ENCODE assay signal across 25 cellular contexts in the genomic region with DNA sequence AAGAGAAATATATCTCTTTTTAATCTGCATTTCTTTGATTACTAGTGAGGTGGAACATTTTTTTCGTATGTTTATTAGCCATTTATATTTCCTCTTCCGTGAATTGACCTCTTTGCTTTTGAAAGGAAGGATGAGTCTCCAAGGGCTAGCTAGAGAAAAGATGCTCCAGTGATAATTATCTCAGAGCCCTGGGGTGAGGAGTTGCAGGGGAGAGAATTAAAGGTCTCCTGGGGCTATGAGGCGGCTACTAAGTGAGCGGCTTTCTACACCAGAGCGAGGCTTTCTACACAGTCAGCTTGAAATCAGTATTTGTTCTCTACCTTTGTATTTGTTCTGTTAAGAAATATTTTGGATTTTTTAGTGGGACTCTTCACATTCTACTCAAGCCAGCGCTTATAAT.
DNase-seq lines count a peak whose midpoint lies in the region; ATAC-seq, FAIRE-seq and TF ChIP-seq lines count a peak whose summit lies in the region.
"Had no signal": no experiment of that assay in that cellular context is flagged by ENCODE, and none has a peak within 500 bp of the region (broad histone marks: within the 10 kb centered on the region; RNA-seq: fewer than 3 reads in every experiment).

No MANE protein-coding gene starts in this region.

- no peaks in the 10 kb centered on the region for H3K27me3 ChIP-seq in HUES48 (ENCODE audit: control insufficient read depth, insufficient read depth, low read length)
- no peaks in the 10 kb centered on the region for H3K27me3 ChIP-seq in CD4-positive, alpha-beta memory T cell (ENCODE audit: insufficient read depth, low read length)
- H3K27me3 ChIP-seq: neutrophil, tibial nerve had no signal

- intact Hi-C loops in CD4-positive, alpha-beta memory T cell (cut with micrococcal nuclease), result no loop called here

- H3K4me1 ChIP-seq in HUES48 (ENCODE audit: control insufficient read depth, insufficient read depth, low read length) (peaks cover 41% of the 10 kb centered on the region), mesodermal cell (ENCODE audit: control insufficient read depth, insufficient read depth, low read length, poor library complexity, severe bottlenecking) (peaks cover 4% of the 10 kb centered on the region)
- no peaks in the 10 kb centered on the region for H3K4me1 ChIP-seq in CD4-positive, alpha-beta memory T cell (ENCODE audit: insufficient read depth, low read length)
- H3K4me1 ChIP-seq: HAP-1, prostate gland had no signal

- no peak overlapping the region for H3K9ac ChIP-seq in HUES48 (ENCODE audit: low read depth, low read length)

- H3K4me3 Mint-ChIP-seq in T-cell, result no peak overlapping the region
- no peak overlapping the region for H3K4me3 Mint-ChIP-seq in CD4-positive, alpha-beta memory T cell
- no peak overlapping the region for H3K4me3 Mint-ChIP-seq in activated T-cell treated with anti-CD3 and anti-CD28 coated beads, Interleukin-2, amount 50 U/mL, for 72 hours
- H3K4me3 Mint-ChIP-seq: activated CD4-positive, alpha-beta memory T cell treated with anti-CD3 and anti-CD28 coated beads, Interleukin-2, amount 10 ng/mL, durations not matched to agents 7 days and 5 days; activated naive CD8-positive, alpha-beta T cell treated with anti-CD3 and anti-CD28 coated beads, Interleukin-2, amount 10 ng/mL, durations not matched to agents 7 days and 5 days; CD8-positive, alpha-beta memory T cell; dendritic cell treated with granulocyte-macrophage colony-stimulating factor and Interleukin-4, amounts not matched to agents 40 ng/mL and 50 ng/mL, for 4 days had no signal

- peaks cover 0 to 3% of the 10 kb centered on the region in 2 donors for H3K27me3 Mint-ChIP-seq in T-cell
- no peaks in the 10 kb centered on the region for H3K27me3 Mint-ChIP-seq in CD4-positive, alpha-beta memory T cell
- H3K27me3 Mint-ChIP-seq in activated T-cell treated with anti-CD3 and anti-CD28 coated beads, Interleukin-2, amount 50 U/mL, for 72 hours (ENCODE audit: low read depth), result no peaks in the 10 kb centered on the region
- H3K27me3 Mint-ChIP-seq: activated CD4-positive, alpha-beta memory T cell treated with anti-CD3 and anti-CD28 coated beads, Interleukin-2, amount 10 ng/mL, durations not matched to agents 7 days and 5 days; dendritic cell treated with granulocyte-macrophage colony-stimulating factor and Interleukin-4, amounts not matched to agents 40 ng/mL and 50 ng/mL, for 4 days had no signal

- H3K27ac Mint-ChIP-seq in T-cell, result no peak overlapping the region
- H3K27ac Mint-ChIP-seq in CD4-positive, alpha-beta memory T cell, result no peak overlapping the region
- H3K27ac Mint-ChIP-seq in activated T-cell treated with anti-CD3 and anti-CD28 coated beads, Interleukin-2, amount 50 U/mL, for 72 hours, result no peak overlapping the region
- H3K27ac Mint-ChIP-seq: activated CD4-positive, alpha-beta memory T cell treated with anti-CD3 and anti-CD28 coated beads, Interleukin-2, amount 10 ng/mL, durations not matched to agents 7 days and 5 days; activated naive CD8-positive, alpha-beta T cell treated with anti-CD3 and anti-CD28 coated beads, Interleukin-2, amount 10 ng/mL, durations not matched to agents 7 days and 5 days; dendritic cell treated with granulocyte-macrophage colony-stimulating factor and Interleukin-4, amounts not matched to agents 40 ng/mL and 50 ng/mL, for 4 days had no signal

- no peaks in the 10 kb centered on the region for H3K9me3 Mint-ChIP-seq in T-cell
- H3K9me3 Mint-ChIP-seq in CD4-positive, alpha-beta memory T cell, result peaks cover 0 to 5% (median 0%) of the 10 kb centered on the region in 8 donors
- H3K9me3 Mint-ChIP-seq in activated T-cell treated with anti-CD3 and anti-CD28 coated beads, Interleukin-2, amount 50 U/mL, for 72 hours, result no peaks in the 10 kb centered on the region
- H3K9me3 Mint-ChIP-seq: activated CD4-positive, alpha-beta memory T cell treated with anti-CD3 and anti-CD28 coated beads, Interleukin-2, amount 10 ng/mL, durations not matched to agents 7 days and 5 days; activated naive CD8-positive, alpha-beta T cell treated with anti-CD3 and anti-CD28 coated beads, Interleukin-2, amount 10 ng/mL, durations not matched to agents 7 days and 5 days; CD8-positive, alpha-beta memory T cell; dendritic cell treated with granulocyte-macrophage colony-stimulating factor and Interleukin-4, amounts not matched to agents 40 ng/mL and 50 ng/mL, for 4 days had no signal

- H3K36me3 ChIP-seq in HUES48 (ENCODE audit: control insufficient read depth, insufficient read depth, low read length), result no peaks in the 10 kb centered on the region
- H3K36me3 ChIP-seq in mesodermal cell (ENCODE audit: control insufficient read depth, insufficient read depth, low read length), result no peaks in the 10 kb centered on the region
- no peaks in the 10 kb centered on the region for H3K36me3 ChIP-seq in CD4-positive, alpha-beta memory T cell (ENCODE audit: insufficient read depth, low read length)
- H3K36me3 ChIP-seq: HAP-1, neutrophil, prostate gland, tibial nerve had no signal

- TF ChIP-seq CTCF in D721Med (IDR thresholded peaks at IDR 0.05; ENCODE audit: insufficient read depth, missing control alignments), result no peak

- no peak for ATAC-seq in T-cell (replicated peaks in 1 of 4)
- no peak for ATAC-seq in activated T-cell treated with anti-CD3 and anti-CD28 coated beads, Interleukin-2, amount 50 U/mL, for 72 hours (replicated peaks in 1 of 2)
- ATAC-seq: PC-3, Right ventricle myocardium inferior had no signal

- POLR2A ChIA-PET in T-cell (lab: Charles Lee), result no interaction called here
- POLR2A ChIA-PET in CD4-positive, alpha-beta memory T cell (lab: Charles Lee; ENCODE audit: partially characterized antibody), result no interaction called here

- H3K4me3 ChIP-seq in HUES48 (ENCODE audit: low read depth, low read length) (no peak overlapping the region), mesodermal cell (ENCODE audit: extremely low read depth, insufficient read depth, low read length, poor library complexity, severe bottlenecking) (no peak overlapping the region)
- no peak overlapping the region for H3K4me3 ChIP-seq in CD4-positive, alpha-beta memory T cell (ENCODE audit: low read length in 2 of 2)
- H3K4me3 ChIP-seq: HAP-1, lung, prostate gland, tibial nerve had no signal

- 18 to 43% methylated on average over 2 of the region's 6 CpGs for WGBS in mesodermal cell (ENCODE audit: insufficient coverage in 2 of 2), 2 experiments

- CTCF ChIA-PET in T-cell (lab: Charles Lee), result interaction anchor here in 1 of 2 donors (0.6 kb wide), 1 partner anchor 1241 kb away, joined by 3 read pairs; no protein-coding TSS in a partner anchor
- CTCF ChIA-PET in CD4-positive, alpha-beta memory T cell (lab: Charles Lee; ENCODE audit: partially characterized antibody), result no interaction called here

- FAIRE-seq in D721Med (lab: Jason Lieb, UNC), result peak; percentile 85
- FAIRE-seq: astrocyte had no signal

- H3K4me1 Mint-ChIP-seq in T-cell, result peaks cover 0 to 5% (median 0%) of the 10 kb centered on the region in 3 donors
- H3K4me1 Mint-ChIP-seq in CD4-positive, alpha-beta memory T cell, result no peaks in the 10 kb centered on the region
- H3K4me1 Mint-ChIP-seq in activated T-cell treated with anti-CD3 and anti-CD28 coated beads, Interleukin-2, amount 50 U/mL, for 72 hours (ENCODE audit: low read depth), result no peaks in the 10 kb centered on the region
- H3K4me1 Mint-ChIP-seq: activated CD4-positive, alpha-beta memory T cell treated with anti-CD3 and anti-CD28 coated beads, Interleukin-2, amount 10 ng/mL, durations not matched to agents 7 days and 5 days; activated naive CD8-positive, alpha-beta T cell treated with anti-CD3 and anti-CD28 coated beads, Interleukin-2, amount 10 ng/mL, durations not matched to agents 7 days and 5 days; CD8-positive, alpha-beta memory T cell had no signal

- H3K9me3 ChIP-seq in HUES48 (ENCODE audit: control insufficient read depth, insufficient read depth, low read length), result no peaks in the 10 kb centered on the region
- H3K9me3 ChIP-seq in mesodermal cell (ENCODE audit: control insufficient read depth, low read length), result no peaks in the 10 kb centered on the region
- no peaks in the 10 kb centered on the region for H3K9me3 ChIP-seq in CD4-positive, alpha-beta memory T cell (ENCODE audit: control insufficient read depth in 1 of 2, low read length in 2 of 2)
- H3K9me3 ChIP-seq: HAP-1, neutrophil, prostate gland, tibial nerve had no signal

- DNase-seq in D721Med (ENCODE audit: insufficient read length, low spot score) (no peak), NCI-H82 treated with DMSO at 0.1 percent for 48 hours (lab: John Stamatoyannopoulos, UW; ENCODE audit: unreplicated experiment) (peak; percentile 56), T-cell (no peak)
- no peak for DNase-seq in CD4-positive, alpha-beta memory T cell
- no peak for DNase-seq in activated T-cell treated with anti-CD3 and anti-CD28 coated beads, Interleukin-2, amount 50 U/mL, for 72 hours
- DNase-seq: activated CD4-positive, alpha-beta memory T cell treated with anti-CD3 and anti-CD28 coated beads, Interleukin-2, amount 10 ng/mL, durations not matched to agents 7 days and 5 days; activated naive CD8-positive, alpha-beta T cell treated with anti-CD3 and anti-CD28 coated beads, Interleukin-2, amount 10 ng/mL, durations not matched to agents 7 days and 5 days; CD8-positive, alpha-beta memory T cell; central memory CD4-positive, alpha-beta T cell; kidney glomerular epithelial cell; NCI-H1105; NCI-H2171 treated with DMSO at 0.1 percent for 48 hours; PC-3; stimulated activated CD8-positive, alpha-beta memory T cell treated with anti-CD3 and anti-CD28 coated beads, Interleukin-4, amount 100 ng/mL, for 48 hours; SW 1271 had no signal

- no peaks in the 10 kb centered on the region for H3K36me3 Mint-ChIP-seq in T-cell
- H3K36me3 Mint-ChIP-seq in CD4-positive, alpha-beta memory T cell, result no peaks in the 10 kb centered on the region
- H3K36me3 Mint-ChIP-seq in activated T-cell treated with anti-CD3 and anti-CD28 coated beads, Interleukin-2, amount 50 U/mL, for 72 hours (ENCODE audit: insufficient read depth in 2 of 2), result no peaks in the 10 kb centered on the region
- H3K36me3 Mint-ChIP-seq: activated naive CD8-positive, alpha-beta T cell treated with anti-CD3 and anti-CD28 coated beads, Interleukin-2, amount 10 ng/mL, durations not matched to agents 7 days and 5 days; CD8-positive, alpha-beta memory T cell had no signal

- peak overlapping the region; percentile 71 for H3K27ac ChIP-seq in HUES48 (ENCODE audit: low read depth, low read length)
- H3K27ac ChIP-seq in mesodermal cell (ENCODE audit: low read depth, low read length, severe bottlenecking), result peak overlapping the region; percentile 24
- no peak overlapping the region for H3K27ac ChIP-seq in CD4-positive, alpha-beta memory T cell (ENCODE audit: low read depth, low read length)
- H3K27ac ChIP-seq: neutrophil, prostate gland, tibial nerve had no signal
